Comparison of ENCODE assay signal across 18 cellular contexts in genomic region chr15:36344887-36345286, GRCh38.
A peak's percentile ranks its signal among the peaks of the same experiment; 100 is the strongest.
DNase-seq lines count a peak whose midpoint lies in the region; ATAC-seq, FAIRE-seq and TF ChIP-seq lines count a peak whose summit lies in the region.
"Had no signal": no experiment of that assay in that cellular context is flagged by ENCODE, and none has a peak within 500 bp of the region (broad histone marks: within the 10 kb centered on the region; RNA-seq: fewer than 3 reads in every experiment).

No MANE protein-coding gene starts in this region.

- no peak overlapping the region for H2AK5ac ChIP-seq in H1 (ENCODE audit: low read depth, low read length)

- H4K91ac ChIP-seq in H1 (replicated peaks; ENCODE audit: insufficient read length, low read length) = no peak overlapping the region

- H3K27me3 ChIP-seq in HCT116 (ENCODE audit: insufficient read depth, low read length) = no peaks in the 10 kb centered on the region
- no peaks in the 10 kb centered on the region for H3K27me3 ChIP-seq in H1 (replicated peaks in 1 of 4; ENCODE audit: control insufficient read depth in 3 of 4, extremely low read depth in 1 of 4, insufficient read depth in 3 of 4, low read length in 3 of 4)
- no peaks in the 10 kb centered on the region for H3K27me3 ChIP-seq in smooth muscle cell (ENCODE audit: low read depth)
- H3K27me3 ChIP-seq in transverse colon = no peaks in the 10 kb centered on the region

- TF ChIP-seq POLR2A in HCT116 (IDR thresholded peaks at IDR 0.05; ENCODE audit: borderline replicate concordance, extremely low read depth, insufficient read depth, insufficient read length) = no peak
- no peak for TF ChIP-seq POLR2A in H1 (IDR thresholded peaks at IDR 0.05; ENCODE audit: control extremely low read depth in 1 of 2, low read depth in 2 of 2, low read length in 2 of 2)
- TF ChIP-seq POLR2A in transverse colon (IDR thresholded peaks at IDR 0.05) = no peak

- H3K79me2 ChIP-seq in HCT116 (ENCODE audit: insufficient read depth, low read length) = no peaks in the 10 kb centered on the region
- H3K79me2 ChIP-seq in H1 (ENCODE audit: control insufficient read depth in 1 of 2, insufficient read depth in 2 of 2, low read length in 2 of 2) = no peaks in the 10 kb centered on the region
- H3K79me2 ChIP-seq in smooth muscle cell (ENCODE audit: low read depth) = no peaks in the 10 kb centered on the region

- H3K9ac ChIP-seq in HCT116 (ENCODE audit: low read length) (no peak overlapping the region), H1 (replicated peaks in 1 of 4; ENCODE audit: extremely low read depth in 1 of 4, low read depth in 3 of 4, low read length in 3 of 4) (no peak overlapping the region), smooth muscle cell (ENCODE audit: low read depth) (no peak overlapping the region)
- H3K9ac ChIP-seq: KMS-11 had no signal

- H3K23ac ChIP-seq in H1 (ENCODE audit: insufficient read length) = no peak overlapping the region

- H3K79me1 ChIP-seq in H1 (ENCODE audit: low read depth, low read length) = no peaks in the 10 kb centered on the region

- H3K4me3 Mint-ChIP-seq in stimulated activated naive CD8-positive, alpha-beta T cell treated with anti-CD3 and anti-CD28 coated beads, Interleukin-15, amount 100 ng/mL, for 72 hours = no peak overlapping the region
- H3K4me3 Mint-ChIP-seq: CD4-positive, alpha-beta T cell had no signal

- no peak overlapping the region for H3K14ac ChIP-seq in H1 (ENCODE audit: insufficient read length)

- intact Hi-C loops in HCT116 (cut with micrococcal nuclease) (no loop called here), transverse colon (cut with DNase I; ENCODE audit: low total_unique reads) (no loop called here)

- RAD21 ChIA-PET in HCT116 (lab: Charles Lee; ENCODE audit: low non-redundant PET in 1 of 2, low total read pairs in 2 of 2, uncharacterized antibody in 2 of 2, unreplicated experiment in 2 of 2) = no interaction called here

- H3K27ac ChIP-seq in HCT116 (ENCODE audit: low read depth, low read length) = no peak overlapping the region
- H3K27ac ChIP-seq in H1 (ENCODE audit: low read depth, low read length) = no peak overlapping the region
- no peak overlapping the region for H3K27ac ChIP-seq in smooth muscle cell (ENCODE audit: low read depth)
- no peak overlapping the region for H3K27ac ChIP-seq in transverse colon
- H3K27ac ChIP-seq: C4-2B, KMS-11 had no signal

- POLR2A ChIA-PET in HCT116 (lab: Charles Lee) (no interaction called here), H1 (lab: Charles Lee; ENCODE audit: partially characterized antibody) (no interaction called here)

- no peaks in the 10 kb centered on the region for H3K27me3 Mint-ChIP-seq in stimulated activated naive CD8-positive, alpha-beta T cell treated with anti-CD3 and anti-CD28 coated beads, Interleukin-15, amount 100 ng/mL, for 72 hours
- H3K27me3 Mint-ChIP-seq: CD4-positive, alpha-beta T cell had no signal

- H3K27ac Mint-ChIP-seq in stimulated activated naive CD8-positive, alpha-beta T cell treated with anti-CD3 and anti-CD28 coated beads, Interleukin-15, amount 100 ng/mL, for 72 hours = no peak overlapping the region
- H3K27ac Mint-ChIP-seq: CD4-positive, alpha-beta T cell had no signal

- WGBS in H1 (ENCODE audit: extremely low coverage in 1 of 2, insufficient coverage in 1 of 2, insufficient read length in 1 of 2, insufficient replicate concordance in 2 of 2, low coverage in 1 of 2, low lambda C conversion rate in 2 of 2, missing lambda C conversion rate in 1 of 2), 2 experiments = 92% methylated on average over 2 of the region's 2 CpGs; no CpG with 5 or more reads in 1 of the 2 experiments
- WGBS in smooth muscle cell (ENCODE audit: low lambda C conversion rate) = 37% methylated on average over 2 of the region's 2 CpGs
- 61 to 83% methylated on average over 1 to 2 of the region's 2 CpGs for WGBS in transverse colon (ENCODE audit: low coverage in 1 of 2), 2 donors

- H3K9me2 ChIP-seq in HCT116 (ENCODE audit: insufficient read depth) = no peaks in the 10 kb centered on the region

- no peak overlapping the region for H2BK20ac ChIP-seq in H1 (ENCODE audit: low read length)

- no peak overlapping the region for H4K8ac ChIP-seq in H1 (ENCODE audit: extremely low read depth, insufficient read depth, low read length)

- FAIRE-seq in H1 (lab: Jason Lieb, UNC) = no peak
- FAIRE-seq: HepG2 had no signal

- no peak overlapping the region for H2BK12ac ChIP-seq in H1 (ENCODE audit: low read depth, low read length)

- no peak overlapping the region for H2BK120ac ChIP-seq in H1 (replicated peaks; ENCODE audit: low read depth, low read length)

- H4K20me1 ChIP-seq in HCT116 (ENCODE audit: insufficient read depth) (no peaks in the 10 kb centered on the region), H1 (replicated peaks in 1 of 2; ENCODE audit: control insufficient read depth in 1 of 2, insufficient read depth in 2 of 2, low read length in 2 of 2) (no peaks in the 10 kb centered on the region), smooth muscle cell (ENCODE audit: low read depth) (no peaks in the 10 kb centered on the region)

- no peak overlapping the region for H3K56ac ChIP-seq in H1 (replicated peaks; ENCODE audit: insufficient read length, low read depth, low read length)

- no peaks in the 10 kb centered on the region for H3K9me3 Mint-ChIP-seq in stimulated activated naive CD8-positive, alpha-beta T cell treated with anti-CD3 and anti-CD28 coated beads, Interleukin-15, amount 100 ng/mL, for 72 hours
- H3K9me3 Mint-ChIP-seq: CD4-positive, alpha-beta T cell had no signal

- H3K4me2 ChIP-seq in HCT116 (ENCODE audit: low read length) = 0 out of 2 replicates have a peak overlapping the region, but pooled peaks have one; percentile 20
- no peak overlapping the region for H3K4me2 ChIP-seq in H1 (ENCODE audit: insufficient read depth in 1 of 2, low read depth in 2 of 2, low read length in 2 of 2)
- H3K4me2 ChIP-seq in smooth muscle cell = peak overlapping the region; percentile 10
- H3K4me2 ChIP-seq: KMS-11 had no signal

- BruUV-seq in HCT116 (replicated peaks; lab: Mats Ljungman, UMichigan) = no TSS peak

- no peak overlapping the region for H3K4me3 ChIP-seq in HCT116 (replicated peaks in 1 of 2; ENCODE audit: low read depth in 1 of 2, low read length in 2 of 2)
- no peak overlapping the region for H3K4me3 ChIP-seq in H1 (ENCODE audit: extremely low read depth in 1 of 4, insufficient read depth in 2 of 4, low read depth in 3 of 4, low read length in 4 of 4)
- no peak overlapping the region for H3K4me3 ChIP-seq in smooth muscle cell
- no peak overlapping the region for H3K4me3 ChIP-seq in transverse colon

- TF ChIP-seq EP300 in H1 (IDR thresholded peaks at IDR 0.05; ENCODE audit: borderline replicate concordance in 1 of 2, low read depth in 2 of 2, low read length in 2 of 2) = no peak
- TF ChIP-seq EP300 in transverse colon (IDR thresholded peaks at IDR 0.05; ENCODE audit: low read depth) = no peak

- TF ChIP-seq CTCF in HCT116 (IDR thresholded peaks at IDR 0.05 in 2 of 3, conservative IDR thresholded peaks at IDR 0.05 in 1 of 3; ENCODE audit: borderline replicate concordance in 1 of 3, insufficient read depth in 1 of 3, low read depth in 2 of 3, low read length in 2 of 3) (no peak), H1 (IDR thresholded peaks at IDR 0.05; ENCODE audit: control extremely low read depth in 1 of 3, insufficient read depth in 1 of 3, low read depth in 1 of 3, low read length in 3 of 3) (no peak), smooth muscle cell (IDR thresholded peaks at IDR 0.05; ENCODE audit: borderline replicate concordance, insufficient read depth, poor library complexity, severe bottlenecking) (no peak), transverse colon (IDR thresholded peaks at IDR 0.05) (no peak)

- no peak for ATAC-seq in HCT116
- no peak for ATAC-seq in HG03045 (IDR thresholded peaks at IDR 0.05; ENCODE audit: unreplicated experiment)
- ATAC-seq in stimulated activated naive CD8-positive, alpha-beta T cell treated with anti-CD3 and anti-CD28 coated beads, Interleukin-15, amount 100 ng/mL, for 72 hours = no peak
- ATAC-seq: HepG2 had no signal

- H3K9me3 ChIP-seq in HCT116 (ENCODE audit: control insufficient read depth in 1 of 2, insufficient read depth in 1 of 2, low read depth in 1 of 2, low read length in 2 of 2) = no peaks in the 10 kb centered on the region
- no peaks in the 10 kb centered on the region for H3K9me3 ChIP-seq in H1 (ENCODE audit: insufficient read depth in 2 of 2, low read depth in 1 of 2, low read length in 1 of 2)
- H3K9me3 ChIP-seq in smooth muscle cell (replicated peaks; ENCODE audit: low read depth) = no peaks in the 10 kb centered on the region
- H3K9me3 ChIP-seq in transverse colon = no peaks in the 10 kb centered on the region
- H3K9me3 ChIP-seq: Caco-2 had no signal

- H3K36me3 ChIP-seq in HCT116 (ENCODE audit: control insufficient read depth in 1 of 2, insufficient read depth in 2 of 2, low read length in 2 of 2) (no peaks in the 10 kb centered on the region), H1 (ENCODE audit: control insufficient read depth in 2 of 4, insufficient read depth in 4 of 4, low read length in 3 of 4) (no peaks in the 10 kb centered on the region), smooth muscle cell (ENCODE audit: low read depth) (no peaks in the 10 kb centered on the region), transverse colon (no peaks in the 10 kb centered on the region)

- no peak overlapping the region for H2AFZ ChIP-seq in HCT116 (ENCODE audit: low read depth, low read length, poor library complexity, severe bottlenecking)
- H2AFZ ChIP-seq in H1 (ENCODE audit: low read length) = peak overlapping the region; percentile 92; the same call in 1 of the 2 replicates
- H2AFZ ChIP-seq in smooth muscle cell (ENCODE audit: low read depth) = no peak overlapping the region

- no peak overlapping the region for H2BK15ac ChIP-seq in H1 (ENCODE audit: low read length)

- no peaks in the 10 kb centered on the region for H3K4me1 Mint-ChIP-seq in stimulated activated naive CD8-positive, alpha-beta T cell treated with anti-CD3 and anti-CD28 coated beads, Interleukin-15, amount 100 ng/mL, for 72 hours

- DNase-seq in HCT116 (ENCODE audit: low read depth, low spot score) (no peak), NCI-H69 (lab: John Stamatoyannopoulos, UW) (peak; percentile 33), H1 (ENCODE audit: low read depth in 1 of 2, low spot score in 2 of 2) (no peak), smooth muscle cell (lab: John Stamatoyannopoulos, UW; ENCODE audit: unreplicated experiment) (no peak), DMS53 treated with DMSO at 0.1 percent for 48 hours (lab: John Stamatoyannopoulos, UW; ENCODE audit: unreplicated experiment) (no peak), transverse colon (no peak)
- DNase-seq in stimulated activated naive CD8-positive, alpha-beta T cell treated with anti-CD3 and anti-CD28 coated beads, Interleukin-15, amount 100 ng/mL, for 72 hours = no peak
- DNase-seq: ACHN; Caco-2; CD4-positive, alpha-beta T cell; DMS153; DMS79 treated with DMSO at 0.1 percent for 48 hours; GF-D8; HCEC 1CT had no signal

- CTCF ChIA-PET in HCT116 (lab: Charles Lee) (no interaction called here), H1 (lab: Charles Lee; ENCODE audit: partially characterized antibody) (no interaction called here)

- H3K18ac ChIP-seq in H1 (ENCODE audit: extremely low read depth, low read length) = no peak overlapping the region

- TF ChIP-seq RAD21 in HCT116 (IDR thresholded peaks at IDR 0.05; ENCODE audit: low read depth) = no peak
- no peak for TF ChIP-seq RAD21 in H1 (IDR thresholded peaks at IDR 0.05 in 1 of 2, conservative IDR thresholded peaks at IDR 0.05 in 1 of 2; ENCODE audit: low read depth in 2 of 2, low read length in 2 of 2)

- peaks cover 18% of the 10 kb centered on the region for H3F3A ChIP-seq in smooth muscle cell (ENCODE audit: low read depth)

- no peak overlapping the region for H4K5ac ChIP-seq in H1 (ENCODE audit: insufficient read length, low read depth, low read length)

- no peak overlapping the region for H2BK5ac ChIP-seq in H1 (ENCODE audit: low read depth, low read length)

- H3K23me2 ChIP-seq in H1 (ENCODE audit: low read depth, low read length) = no peaks in the 10 kb centered on the region

- H3K4me1 ChIP-seq in HCT116 (ENCODE audit: control insufficient read depth in 1 of 2, insufficient read depth in 2 of 2, low read length in 2 of 2) = peaks cover 0 to 10% of the 10 kb centered on the region in 2 experiments
- H3K4me1 ChIP-seq in H1 (replicated peaks in 1 of 4; ENCODE audit: control insufficient read depth in 3 of 4, insufficient read depth in 4 of 4, low read length in 3 of 4) = no peaks in the 10 kb centered on the region
- H3K4me1 ChIP-seq in smooth muscle cell (ENCODE audit: low read depth) = peaks cover 3% of the 10 kb centered on the region
- H3K4me1 ChIP-seq in transverse colon = no peaks in the 10 kb centered on the region

- in situ Hi-C loops in transverse colon (cut with MboI; ENCODE audit: low pct_ligation_motif_present in 1 of 4, low pct_unique_long_range_greater_than_20kb in 1 of 4, low sequenced_read_pairs in 3 of 4) = no loop called here

- H3K4ac ChIP-seq in H1 (replicated peaks; ENCODE audit: insufficient read length, low read depth, low read length) = no peak overlapping the region

Comparison
In these comparisons a context has a peak if more than half of its experiments do, and no peak if none do; other contexts are left out.
1. H3K4me2 ChIP-seq: peak in HCT116 (single experiment) and smooth muscle cell (single experiment); none in H1 (0 of 2).